ENCODE assay signal across 19 cellular contexts in genomic region chr17:245611-246010, GRCh38.
DNase-seq lines count a peak whose midpoint lies in the region; ATAC-seq, FAIRE-seq and TF ChIP-seq lines count a peak whose summit lies in the region.
"Had no signal": no experiment of that assay in that cellular context is flagged by ENCODE, and none has a peak within 500 bp of the region (broad histone marks: within the 10 kb centered on the region; RNA-seq: fewer than 3 reads in every experiment).

No MANE protein-coding gene starts in this region.

- H3K9me3 ChIP-seq in RWPE2 (ENCODE audit: severe bottlenecking) (no peaks in the 10 kb centered on the region), right cardiac atrium (ENCODE audit: control insufficient read depth, low read length) (no peaks in the 10 kb centered on the region), sigmoid colon (no peaks in the 10 kb centered on the region)
- H3K9me3 ChIP-seq: MG63 had no signal

- TF ChIP-seq EP300 in sigmoid colon (IDR thresholded peaks at IDR 0.05), result no peak

- no peak for FAIRE-seq in urothelium cell line (lab: Jason Lieb, UNC)

- ATAC-seq in RWPE2 (ENCODE audit: low read depth) (no peak), right cardiac atrium (no peak), GM18868 (IDR thresholded peaks at IDR 0.05; ENCODE audit: unreplicated experiment) (no peak)

- intact Hi-C loops in CD14-positive monocyte (cut with micrococcal nuclease) (no loop called here), right cardiac atrium (cut with DNase I) (no loop called here), sigmoid colon (cut with DNase I) (no loop called here)

- no peaks in the 10 kb centered on the region for H3K36me3 ChIP-seq in RWPE2 (ENCODE audit: low read depth)
- H3K36me3 ChIP-seq in sigmoid colon, result no peaks in the 10 kb centered on the region
- H3K36me3 ChIP-seq: MG63 had no signal

- H3K27me3 ChIP-seq in RWPE2 (ENCODE audit: insufficient read depth, poor library complexity, severe bottlenecking), result no peaks in the 10 kb centered on the region
- no peaks in the 10 kb centered on the region for H3K27me3 ChIP-seq in right cardiac atrium (ENCODE audit: control insufficient read depth, insufficient read depth)
- no peaks in the 10 kb centered on the region for H3K27me3 ChIP-seq in sigmoid colon
- H3K27me3 ChIP-seq: MG63 had no signal

- H3K4me3 ChIP-seq in RWPE2 (ENCODE audit: severe bottlenecking) (no peak overlapping the region), right cardiac atrium (ENCODE audit: low read length) (no peak overlapping the region), sigmoid colon (no peak overlapping the region)
- H3K4me3 ChIP-seq: MG63 had no signal

- H3K27ac ChIP-seq in RWPE2 (ENCODE audit: poor library complexity, severe bottlenecking), result no peak overlapping the region
- no peak overlapping the region for H3K27ac ChIP-seq in right cardiac atrium (ENCODE audit: low read length)
- no peak overlapping the region for H3K27ac ChIP-seq in sigmoid colon

- H3K27ac Mint-ChIP-seq in CD14-positive monocyte (no peak overlapping the region), endothelial cell (ENCODE audit: unreplicated experiment) (no peak overlapping the region)
- H3K27ac Mint-ChIP-seq: B cell; CD4-positive, alpha-beta T cell had no signal

- H3K27me3 Mint-ChIP-seq in CD14-positive monocyte (ENCODE audit: low read depth in 3 of 3), result peaks cover 2 to 5% (median 3%) of the 10 kb centered on the region in 3 donors
- peaks cover 19% of the 10 kb centered on the region for H3K27me3 Mint-ChIP-seq in endothelial cell (ENCODE audit: unreplicated experiment)
- H3K27me3 Mint-ChIP-seq: B cell; CD4-positive, alpha-beta T cell had no signal

- 92% methylated on average over 13 of the region's 13 CpGs for WGBS in right cardiac atrium
- 91 to 96% methylated on average over 13 of the region's 13 CpGs for WGBS in sigmoid colon, 2 donors

- TF ChIP-seq POLR2A in sigmoid colon (IDR thresholded peaks at IDR 0.05), result no peak

- H3K4me1 Mint-ChIP-seq in CD14-positive monocyte (peaks cover 5% of the 10 kb centered on the region), endothelial cell (ENCODE audit: unreplicated experiment) (peaks cover 8% of the 10 kb centered on the region)
- H3K4me1 Mint-ChIP-seq: B cell had no signal

- no peak for TF ChIP-seq CTCF in CD14-positive monocyte (IDR thresholded peaks at IDR 0.05)
- no peak for TF ChIP-seq CTCF in RWPE2 (IDR thresholded peaks at IDR 0.05; ENCODE audit: poor library complexity, severe bottlenecking)
- no peak for TF ChIP-seq CTCF in sigmoid colon (IDR thresholded peaks at IDR 0.05)
- no peak for TF ChIP-seq CTCF in endothelial cell (IDR thresholded peaks at IDR 0.05; ENCODE audit: unreplicated experiment)

- H3K9me3 Mint-ChIP-seq in CD14-positive monocyte (peaks cover 0 to 10% (median 1%) of the 10 kb centered on the region in 7 donors), endothelial cell (ENCODE audit: unreplicated experiment) (peaks cover 3% of the 10 kb centered on the region)
- H3K9me3 Mint-ChIP-seq: CD4-positive, alpha-beta T cell had no signal

- peak; percentile 26 for DNase-seq in CD14-positive monocyte (ENCODE audit: low spot score)
- DNase-seq in RWPE2 (ENCODE audit: low spot score), result peak; percentile 31
- peak in 2 of 3 donors; percentile 2 to 28 for DNase-seq in right cardiac atrium
- DNase-seq in sigmoid colon, result peak; percentile 62
- DNase-seq in urothelium cell line (ENCODE audit: low spot score), result no peak
- no peak for DNase-seq in endothelial cell (ENCODE audit: low spot score)
- DNase-seq: Calu3; CD4-positive, alpha-beta T cell; H7; IMR-90; Karpas-422; MG63; NCI-H1092; NCI-H146; NCI-H2081; NCI-H748 treated with DMSO at 0.1 percent for 48 hours; RPMI8226 had no signal

- no peaks in the 10 kb centered on the region for H3K4me1 ChIP-seq in RWPE2 (ENCODE audit: insufficient read depth, poor library complexity, severe bottlenecking)
- no peaks in the 10 kb centered on the region for H3K4me1 ChIP-seq in right cardiac atrium (ENCODE audit: control insufficient read depth, insufficient read depth, low read length)
- no peaks in the 10 kb centered on the region for H3K4me1 ChIP-seq in sigmoid colon

- no peaks in the 10 kb centered on the region for H3K36me3 Mint-ChIP-seq in CD14-positive monocyte
- H3K36me3 Mint-ChIP-seq in endothelial cell (ENCODE audit: low read depth, unreplicated experiment), result peaks cover 19% of the 10 kb centered on the region

- H3K4me3 Mint-ChIP-seq in CD14-positive monocyte, result no peak overlapping the region
- H3K4me3 Mint-ChIP-seq in endothelial cell (ENCODE audit: unreplicated experiment), result no peak overlapping the region
- H3K4me3 Mint-ChIP-seq: B cell; CD4-positive, alpha-beta T cell had no signal

Comparison
In these comparisons a context has a peak if more than half of its experiments do, and no peak if none do; other contexts are left out.
1. DNase-seq: peak in CD14-positive monocyte (single experiment), RWPE2 (single experiment), right cardiac atrium (2 of 3) and sigmoid colon (single experiment); none in urothelium cell line (single experiment) and endothelial cell (single experiment).